17 cellular contexts compared by ENCODE assay signal in the genomic region with DNA sequence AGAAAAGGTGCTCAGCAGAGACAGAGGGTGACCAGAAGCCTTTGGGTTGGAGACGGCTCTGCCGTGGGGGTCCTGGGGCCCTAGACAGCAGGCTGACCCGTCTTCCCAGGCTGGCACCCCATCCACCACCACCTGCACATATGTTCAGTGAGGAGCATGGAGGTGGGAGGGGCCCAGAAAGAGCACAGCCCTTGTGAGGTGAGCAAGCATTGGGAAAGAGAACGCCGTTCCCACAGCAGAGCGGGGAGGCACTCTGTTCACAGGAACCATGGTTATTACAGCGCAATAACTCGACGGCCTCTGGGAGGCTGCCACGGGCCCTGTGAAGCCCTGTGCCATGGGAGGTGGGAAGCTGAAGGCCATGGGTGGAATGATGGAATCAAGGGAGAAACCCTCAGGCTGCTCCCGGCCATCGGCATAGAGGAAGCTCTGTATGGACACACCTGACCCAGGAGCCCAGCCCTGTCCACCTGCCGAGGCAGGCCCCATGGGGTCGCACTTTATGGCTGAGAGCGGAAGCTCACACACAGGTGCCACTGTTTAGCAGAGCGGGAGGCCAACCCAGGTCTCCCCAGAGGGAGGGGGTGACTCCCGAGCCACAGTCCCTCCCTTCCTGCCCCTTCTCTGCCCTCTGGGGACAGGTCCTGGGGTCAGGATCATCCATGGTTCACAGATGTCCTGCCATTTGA.
"Had no signal": no experiment of that assay in that cellular context is flagged by ENCODE, and none has a peak within 500 bp of the region (broad histone marks: within the 10 kb centered on the region; RNA-seq: fewer than 3 reads in every experiment).

No MANE protein-coding gene starts in this region.

- H3K4me3 ChIP-seq: ascending aorta, lower lobe of right lung, spleen, thoracic aorta had no signal

- DNase-seq: activated T-cell treated with anti-CD3 and anti-CD28 coated beads, Interleukin-2, amount 50 U/mL, for 24 hours; brain microvascular endothelial cell; central memory CD4-positive, alpha-beta T cell; dermis blood vessel endothelial cell; effector memory CD4-positive, alpha-beta T cell; foreskin keratinocyte; lower lobe of right lung; naive B cell; occipital lobe; posterior cingulate gyrus; retina; spleen; stimulated activated CD4-positive, alpha-beta T cell treated with anti-CD3 and anti-CD28 coated beads, Interleukin-4, amount 100 ng/mL, for 1 hour; stimulated activated naive CD4-positive, alpha-beta T cell had no signal

- H3K4me1 ChIP-seq: ascending aorta, foreskin keratinocyte, lower lobe of right lung had no signal

- H3K36me3 ChIP-seq: brain microvascular endothelial cell, lower lobe of right lung had no signal

- H3K27ac ChIP-seq: ascending aorta, brain microvascular endothelial cell, foreskin keratinocyte, lower lobe of right lung, spleen, thoracic aorta, VCaP had no signal

- H3K27me3 ChIP-seq: ascending aorta had no signal

- H3K9me3 ChIP-seq: ascending aorta, lower lobe of right lung, spleen, thoracic aorta had no signal
